ENCODE assay signal across 14 cellular contexts in genomic region chr2:38108907-38109731, GRCh38. TPM values are rescaled to one million over a fixed set of nuclear protein-coding genes. Genes with fewer than 3 reads are reported as not detected.
DNase-seq lines count a peak whose midpoint lies in the region; ATAC-seq, FAIRE-seq and TF ChIP-seq lines count a peak whose summit lies in the region.
"Had no signal": no experiment of that assay in that cellular context is flagged by ENCODE, and none has a peak within 500 bp of the region (broad histone marks: within the 10 kb centered on the region; RNA-seq: fewer than 3 reads in every experiment).

No MANE protein-coding gene starts in this region.

- H3K79me2 ChIP-seq in hepatocyte (no peaks in the 10 kb centered on the region), smooth muscle cell (ENCODE audit: low read depth) (no peaks in the 10 kb centered on the region)

- ATAC-seq in HG02840 (IDR thresholded peaks at IDR 0.05; ENCODE audit: low FRiP score, unreplicated experiment) = no peak
- ATAC-seq: stimulated activated memory B cell treated with anti-CD40 and anti-IgM and Interleukin-4, amounts not matched to agents 10 μg/mL and 1 μg/mL and 100 μg/mL, for 72 hours had no signal

- no peaks in the 10 kb centered on the region for H3K36me3 ChIP-seq in hepatocyte (replicated peaks; ENCODE audit: insufficient read depth, low read depth)
- no peaks in the 10 kb centered on the region for H3K36me3 ChIP-seq in smooth muscle cell (ENCODE audit: low read depth)
- H3K36me3 ChIP-seq: BLaER1 treated with 17β-estradiol and CSF1 and Interleukin-3, amounts not matched to agents 10 nM and 100 nM had no signal

- peaks cover 15% of the 10 kb centered on the region for H3F3A ChIP-seq in smooth muscle cell (ENCODE audit: low read depth)

- TF ChIP-seq CTCF in hepatocyte (IDR thresholded peaks at IDR 0.05; ENCODE audit: poor library complexity) (no peak), smooth muscle cell (IDR thresholded peaks at IDR 0.05; ENCODE audit: borderline replicate concordance, insufficient read depth, poor library complexity, severe bottlenecking) (no peak)

- H4K20me1 ChIP-seq in hepatocyte (ENCODE audit: insufficient read depth, poor library complexity, severe bottlenecking) = no peaks in the 10 kb centered on the region
- H4K20me1 ChIP-seq in smooth muscle cell (ENCODE audit: low read depth) = no peaks in the 10 kb centered on the region
- H4K20me1 ChIP-seq: BLaER1 treated with 17β-estradiol and CSF1 and Interleukin-3, amounts not matched to agents 10 nM and 100 nM had no signal

- H3K4me3 ChIP-seq in hepatocyte (no peak overlapping the region), smooth muscle cell (no peak overlapping the region)
- H3K4me3 ChIP-seq: BLaER1 treated with 17β-estradiol and CSF1 and Interleukin-3, amounts not matched to agents 10 nM and 100 nM had no signal

- H3K27me3 ChIP-seq in hepatocyte = no peaks in the 10 kb centered on the region
- no peaks in the 10 kb centered on the region for H3K27me3 ChIP-seq in smooth muscle cell (ENCODE audit: low read depth)
- H3K27me3 ChIP-seq: BLaER1 treated with 17β-estradiol and CSF1 and Interleukin-3, amounts not matched to agents 10 nM and 100 nM had no signal

- H3K4me2 ChIP-seq in hepatocyte = peak overlapping the region; percentile 45
- peak overlapping the region; percentile 36 for H3K4me2 ChIP-seq in smooth muscle cell
- H3K4me2 ChIP-seq: BLaER1 treated with 17β-estradiol and CSF1 and Interleukin-3, amounts not matched to agents 10 nM and 100 nM had no signal

- H3K9me2 ChIP-seq in hepatocyte (replicated peaks; ENCODE audit: insufficient read depth) = no peaks in the 10 kb centered on the region

- DNase-seq in GM19239 (ENCODE audit: insufficient read length, low spot score) (no peak), NCI-H82 treated with DMSO at 0.1 percent for 48 hours (lab: John Stamatoyannopoulos, UW; ENCODE audit: unreplicated experiment) (peak; percentile 52), hepatocyte (ENCODE audit: low spot score) (no peak), smooth muscle cell (lab: John Stamatoyannopoulos, UW; ENCODE audit: unreplicated experiment) (no peak), NCI-H1694 (lab: John Stamatoyannopoulos, UW) (no peak), NCI-H187 treated with DMSO at 0.1 percent for 48 hours (lab: John Stamatoyannopoulos, UW) (no peak), DMS 273 (lab: John Stamatoyannopoulos, UW; ENCODE audit: unreplicated experiment) (no peak)
- DNase-seq: activated gamma-delta T cell; endodermal cell; head of caudate nucleus; stimulated activated CD4-positive, alpha-beta T cell treated with anti-CD3 and anti-CD28 coated beads, Interleukin-2, amount 100 ng/mL, for 24 hours had no signal

- peak; percentile 11 for FAIRE-seq in GM19239 (lab: Jason Lieb, UNC)

- H3K4me1 ChIP-seq in hepatocyte (ENCODE audit: insufficient read depth) = peaks cover 35% of the 10 kb centered on the region
- peaks cover 19% of the 10 kb centered on the region for H3K4me1 ChIP-seq in smooth muscle cell (ENCODE audit: low read depth)

- no peaks in the 10 kb centered on the region for H3K9me3 ChIP-seq in hepatocyte (ENCODE audit: low read depth)
- H3K9me3 ChIP-seq in smooth muscle cell (replicated peaks; ENCODE audit: low read depth) = no peaks in the 10 kb centered on the region

- no peak overlapping the region for H3K9ac ChIP-seq in smooth muscle cell (ENCODE audit: low read depth)
- H3K9ac ChIP-seq: BLaER1 treated with 17β-estradiol and CSF1 and Interleukin-3, amounts not matched to agents 10 nM and 100 nM had no signal

- WGBS in hepatocyte (ENCODE audit: low lambda C conversion rate, missing lambda C conversion rate) = 78% methylated on average over 11 of the region's 11 CpGs
- WGBS in smooth muscle cell (ENCODE audit: low lambda C conversion rate) = 72% methylated on average over 11 of the region's 11 CpGs

- peak overlapping the region; percentile 69 for H3K27ac ChIP-seq in hepatocyte
- peak overlapping the region; percentile 12 for H3K27ac ChIP-seq in smooth muscle cell (ENCODE audit: low read depth)
- H3K27ac ChIP-seq: BLaER1 treated with 17β-estradiol and CSF1 and Interleukin-3, amounts not matched to agents 10 nM and 100 nM had no signal

- H2AFZ ChIP-seq in hepatocyte (peak overlapping the region; percentile 38), smooth muscle cell (ENCODE audit: low read depth) (peak overlapping the region; percentile 52)

RNA-seq across cellular contexts. Expression of gene CYP1B1, which starts 33.2 kb away (rescaled TPM):
- total RNA-seq in hepatocyte (23.2 and 28.9 TPM in 2 replicates), smooth muscle cell (23.2 and 42.6 TPM in 2 replicates)
- polyA plus RNA-seq in hepatocyte (32.7 and 38.5 TPM in 2 replicates), smooth muscle cell (29.6 and 47.7 TPM in 2 replicates)
